8 cellular contexts compared by ENCODE assay signal in the genomic region with DNA sequence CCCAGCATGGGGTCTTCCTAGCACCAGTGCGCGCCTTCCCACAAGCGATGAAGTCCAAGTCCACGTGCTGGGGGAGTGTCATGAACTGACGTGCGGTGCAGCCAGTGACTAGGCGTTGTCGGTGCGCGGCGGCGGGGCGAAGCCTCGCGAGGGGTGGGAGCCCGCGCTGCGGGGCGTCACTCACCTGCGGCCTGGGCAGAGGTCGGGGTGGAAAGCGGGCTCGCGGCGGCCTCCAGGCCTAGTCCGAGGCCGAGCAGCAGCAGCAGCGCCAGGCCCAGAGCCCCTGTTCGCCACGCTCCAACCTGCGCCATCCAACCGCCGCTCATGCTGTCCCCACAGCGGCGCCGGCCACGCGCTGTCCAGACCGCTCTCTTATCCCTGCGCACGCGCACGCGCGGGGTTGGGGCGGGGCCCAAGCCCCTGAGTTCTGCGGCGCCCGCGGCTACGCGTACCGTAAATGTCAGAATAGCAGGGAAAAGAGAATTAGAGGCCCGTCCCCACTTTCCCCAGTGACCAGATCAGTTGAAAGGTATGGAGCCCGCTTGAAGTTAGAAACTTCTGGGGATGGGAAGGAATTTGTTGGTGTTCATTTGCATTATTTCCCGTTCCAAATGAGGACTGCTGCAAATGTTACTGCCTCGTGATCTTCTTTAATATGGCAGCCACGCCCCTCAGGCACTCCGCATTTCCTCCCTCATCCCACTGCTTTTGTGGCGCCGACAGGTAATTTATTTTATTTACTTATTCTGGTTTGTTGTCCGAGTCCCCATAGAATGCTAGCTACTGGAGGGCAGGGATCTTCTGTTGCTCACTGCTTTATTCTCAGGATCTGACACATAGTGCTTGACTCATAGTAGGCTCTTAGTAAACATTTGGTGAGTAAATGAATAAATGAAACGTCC. TPM values are rescaled to one million over a fixed set of nuclear protein-coding genes. Genes with fewer than 3 reads are reported as not detected.
DNase-seq lines count a peak whose midpoint lies in the region; ATAC-seq and TF ChIP-seq lines count a peak whose summit lies in the region.

Gene CD320 (minus strand): TSS at position 394 of the 902 bp plus-strand sequence. CDS start 68 bp downstream, at position 326.

- peak within 1 kb of the TSS; percentile 86 for H3K9ac ChIP-seq in Karpas-422 (ENCODE audit: low read length)

- no peaks in the 10 kb centered on the region for H3K27me3 Mint-ChIP-seq in naive thymus-derived CD8-positive, alpha-beta T cell
- H3K27me3 Mint-ChIP-seq in stimulated activated memory B cell treated with anti-CD40 and anti-IgM and Interleukin-4, amounts not matched to agents 10 μg/mL and 1 μg/mL and 100 μg/mL, for 72 hours: no peaks in the 10 kb centered on the region

- H3K79me2 ChIP-seq in Karpas-422 (ENCODE audit: low read length): peaks cover 29% of the 10 kb centered on the region

- H3K4me3 Mint-ChIP-seq in naive thymus-derived CD8-positive, alpha-beta T cell: peak within 1 kb of the TSS; percentile 90 to 95 (median 93)
- peak within 1 kb of the TSS; percentile 85 for H3K4me3 Mint-ChIP-seq in stimulated activated memory B cell treated with anti-CD40 and anti-IgM and Interleukin-4, amounts not matched to agents 10 μg/mL and 1 μg/mL and 100 μg/mL, for 72 hours

- peaks cover 16 to 47% (median 35%) of the 10 kb centered on the region in 4 donors for H3K4me1 Mint-ChIP-seq in naive thymus-derived CD8-positive, alpha-beta T cell
- peaks cover 40% of the 10 kb centered on the region for H3K4me1 Mint-ChIP-seq in stimulated activated memory B cell treated with anti-CD40 and anti-IgM and Interleukin-4, amounts not matched to agents 10 μg/mL and 1 μg/mL and 100 μg/mL, for 72 hours

- H3K4me3 ChIP-seq in Karpas-422 (ENCODE audit: low read length) (peak within 1 kb of the TSS; percentile 71), Peyer's patch (peak within 1 kb of the TSS; percentile 43 to 77 (median 68)), fibroblast of mammary gland (ENCODE audit: control insufficient read depth, low read depth, low read length) (peak within 1 kb of the TSS; percentile 68)

- H3K27ac ChIP-seq in Karpas-422 (ENCODE audit: low read length) (peak within 1 kb of the TSS; percentile 1; the same call in 1 of the 2 replicates), Peyer's patch (peak within 1 kb of the TSS; percentile 66 to 86 (median 70))

- ATAC-seq in GM21529 (IDR thresholded peaks at IDR 0.05; ENCODE audit: unreplicated experiment): peak; percentile 73
- ATAC-seq in naive thymus-derived CD8-positive, alpha-beta T cell: peak; percentile 94 to 96
- ATAC-seq in stimulated activated memory B cell treated with anti-CD40 and anti-IgM and Interleukin-4, amounts not matched to agents 10 μg/mL and 1 μg/mL and 100 μg/mL, for 72 hours: peak; percentile 96

- H3K4me1 ChIP-seq in Karpas-422 (ENCODE audit: low read length) (peaks cover 25% of the 10 kb centered on the region), Peyer's patch (peaks cover 0 to 36% (median 14%) of the 10 kb centered on the region in 4 donors)

- H3K4me2 ChIP-seq in Karpas-422 (ENCODE audit: low read depth, low read length, poor library complexity, severe bottlenecking): peak within 1 kb of the TSS; percentile 76

- H2AFZ ChIP-seq in Karpas-422 (ENCODE audit: low read length): no peak within 1 kb of the TSS; the same call in 1 of the 2 replicates

- H3K36me3 ChIP-seq in Karpas-422 (ENCODE audit: insufficient read depth, low read length): peaks cover 13% of the 10 kb centered on the region; the same call in 1 of the 2 replicates
- peaks cover 0 to 33% (median 0%) of the 10 kb centered on the region in 3 donors for H3K36me3 ChIP-seq in Peyer's patch

- DNase-seq in DMS 273 treated with DMSO at 0.1 percent for 48 hours (lab: John Stamatoyannopoulos, UW) (peak; percentile 79), Karpas-422 (peak; percentile 96), Peyer's patch (peak; percentile 89 to 95 (median 90)), fibroblast of mammary gland (ENCODE audit: low read depth) (peak; percentile 87)
- DNase-seq in activated T-helper 1 cell treated with anti-CD3 and anti-CD28 coated beads, Interleukin-2, amount 50 U/mL, for 16 hours (ENCODE audit: low read depth in 1 of 2, low spot score in 1 of 2): peak; percentile 69 to 76
- DNase-seq in naive thymus-derived CD8-positive, alpha-beta T cell: peak; percentile 77 to 95 (median 84)

- POLR2A ChIA-PET in naive thymus-derived CD8-positive, alpha-beta T cell (lab: Charles Lee): interaction anchor here (0.6 to 1.2 kb wide), 5 partner anchors 10 to 283 kb away, joined by 3 to 6 read pairs (median 3); partner anchors contain the start of genes NDUFA7 and RPS28

- H3K36me3 Mint-ChIP-seq in naive thymus-derived CD8-positive, alpha-beta T cell: peaks cover 0 to 30% (median 0%) of the 10 kb centered on the region in 3 donors
- peaks cover 51% of the 10 kb centered on the region for H3K36me3 Mint-ChIP-seq in stimulated activated memory B cell treated with anti-CD40 and anti-IgM and Interleukin-4, amounts not matched to agents 10 μg/mL and 1 μg/mL and 100 μg/mL, for 72 hours

- H4K20me1 ChIP-seq in Karpas-422 (ENCODE audit: insufficient read depth, low read depth, low read length): peaks cover 12% of the 10 kb centered on the region; the same call in 1 of the 2 replicates

- H3K27me3 ChIP-seq in Karpas-422 (ENCODE audit: low read length) (no peaks in the 10 kb centered on the region), Peyer's patch (no peaks in the 10 kb centered on the region)

- no peak for TF ChIP-seq CTCF in Peyer's patch (IDR thresholded peaks at IDR 0.05)
- no peak for TF ChIP-seq CTCF in fibroblast of mammary gland (conservative IDR thresholded peaks at IDR 0.05; ENCODE audit: control insufficient read depth, insufficient read depth, low read depth, low read length)

- H3K27ac Mint-ChIP-seq in naive thymus-derived CD8-positive, alpha-beta T cell: peak within 1 kb of the TSS; percentile 86 to 98 (median 94)
- peak within 1 kb of the TSS; percentile 76 for H3K27ac Mint-ChIP-seq in stimulated activated memory B cell treated with anti-CD40 and anti-IgM and Interleukin-4, amounts not matched to agents 10 μg/mL and 1 μg/mL and 100 μg/mL, for 72 hours

- TF ChIP-seq POLR2A in Peyer's patch (IDR thresholded peaks at IDR 0.05): no peak

- no peaks in the 10 kb centered on the region for H3K9me2 ChIP-seq in Karpas-422 (replicated peaks; ENCODE audit: insufficient read depth, low read length)

- no peaks in the 10 kb centered on the region for H3K9me3 Mint-ChIP-seq in naive thymus-derived CD8-positive, alpha-beta T cell
- H3K9me3 Mint-ChIP-seq in stimulated activated memory B cell treated with anti-CD40 and anti-IgM and Interleukin-4, amounts not matched to agents 10 μg/mL and 1 μg/mL and 100 μg/mL, for 72 hours: no peaks in the 10 kb centered on the region

- no peaks in the 10 kb centered on the region for H3K9me3 ChIP-seq in Karpas-422 (ENCODE audit: low read length)
- no peaks in the 10 kb centered on the region for H3K9me3 ChIP-seq in Peyer's patch

RNA-seq across cellular contexts. Expression of gene CD320, which starts in this region (rescaled TPM):
- total RNA-seq in Karpas-422 (2014; rRNA removed; shearing (Covaris generic); ENCODE audit: low replicate concordance): 16.0 and 29.4 TPM in 2 replicates
- total RNA-seq in Peyer's patch: 10 to 100 TPM; 12.7 to 26.4 (median 18.2) TPM
- 10 to 100 TPM; 33.9 to 34.4 TPM for total RNA-seq in naive thymus-derived CD8-positive, alpha-beta T cell
- 10 to 100 TPM; 51.9 to 58.0 (median 56.8) TPM for polyA plus RNA-seq in naive thymus-derived CD8-positive, alpha-beta T cell

Comparison
In these comparisons a context has a peak if more than half of its experiments do, and no peak if none do; other contexts are left out.
1. Peak in every context shown above with its lines: DNase-seq, ATAC-seq, H3K4me3 ChIP-seq and H3K27ac ChIP-seq.